Comparison of ENCODE assay signal across 30 cellular contexts in genomic region chr1:67335451-67335850, GRCh38. TPM values are rescaled to one million over a fixed set of nuclear protein-coding genes. Genes with fewer than 3 reads are reported as not detected.
A peak's percentile ranks its signal among the peaks of the same experiment; 100 is the strongest.
DNase-seq lines count a peak whose midpoint lies in the region; ATAC-seq and TF ChIP-seq lines count a peak whose summit lies in the region.
"Had no signal": no experiment of that assay in that cellular context is flagged by ENCODE, and none has a peak within 500 bp of the region (broad histone marks: within the 10 kb centered on the region; RNA-seq: fewer than 3 reads in every experiment).

No MANE protein-coding gene starts in this region.

- H3K4me1 Mint-ChIP-seq in activated T-cell treated with anti-CD3 and anti-CD28 coated beads, Interleukin-2, amount 50 U/mL, for 4 hours (ENCODE audit: low read depth) = peaks cover 83% of the 10 kb centered on the region
- H3K4me1 Mint-ChIP-seq in activated T-helper 2 cell treated with anti-CD3 and anti-CD28 coated beads, Interferon-gamma antibody, Interleukin-2, Interleukin-4, amounts not matched to agents 10 μg/mL and 5 μg/mL and 100 μg/mL, durations not matched to agents 14 hours and 24 hours and 36 hours (ENCODE audit: low read depth) = peaks cover 84% of the 10 kb centered on the region
- H3K4me1 Mint-ChIP-seq in stimulated activated memory B cell treated with anti-CD40 and anti-IgM and Interleukin-4, amounts not matched to agents 10 μg/mL and 1 μg/mL and 100 μg/mL, for 72 hours = peaks cover 59% of the 10 kb centered on the region

- H3K9me3 Mint-ChIP-seq in activated T-cell treated with anti-CD3 and anti-CD28 coated beads, Interleukin-2, amount 50 U/mL, for 4 hours = no peaks in the 10 kb centered on the region
- H3K9me3 Mint-ChIP-seq in activated T-helper 2 cell treated with anti-CD3 and anti-CD28 coated beads, Interferon-gamma antibody, Interleukin-2, Interleukin-4, amounts not matched to agents 10 μg/mL and 5 μg/mL and 100 μg/mL, durations not matched to agents 14 hours and 24 hours and 36 hours = no peaks in the 10 kb centered on the region
- H3K9me3 Mint-ChIP-seq in stimulated activated memory B cell treated with anti-CD40 and anti-IgM and Interleukin-4, amounts not matched to agents 10 μg/mL and 1 μg/mL and 100 μg/mL, for 72 hours = no peaks in the 10 kb centered on the region
- H3K9me3 Mint-ChIP-seq: endodermal cell had no signal

- intact Hi-C loops in activated T-helper 2 cell treated with anti-CD3 and anti-CD28 coated beads, Interferon-gamma antibody, Interleukin-2, Interleukin-4, amounts not matched to agents 10 μg/mL and 5 μg/mL and 100 μg/mL, durations not matched to agents 14 hours and 24 hours and 36 hours (cut with micrococcal nuclease) = loop anchor here (1.0 to 10.0 kb wide), 7 partner anchors 123 to 1061 kb away; partner anchors contain the start of gene SLC35D1

- no peak for DNase-seq in activated T-cell treated with anti-CD3 and anti-CD28 coated beads, Interleukin-2, amount 50 U/mL, for 4 hours
- DNase-seq in activated T-cell treated with anti-CD3 and anti-CD28 coated beads for 4 hours (no peak), GM10266 (ENCODE audit: extremely low spot score) (no peak)
- no peak for DNase-seq in activated T-helper 2 cell treated with anti-CD3 and anti-CD28 coated beads, Interferon-gamma antibody, Interleukin-2, Interleukin-4, amounts not matched to agents 10 μg/mL and 5 μg/mL and 100 μg/mL, durations not matched to agents 14 hours and 24 hours and 36 hours (ENCODE audit: low spot score)
- DNase-seq: activated CD8-positive, alpha-beta memory T cell treated with anti-CD3 and anti-CD28 coated beads for 24 hours; activated effector memory CD4-positive, alpha-beta T cell treated with Interleukin-2 at 50 U/mL for 16 hours; anterior cingulate cortex; BE2C; COR-L47; DMS79 treated with DMSO at 0.1 percent for 48 hours; endodermal cell; foreskin melanocyte; GM23248; mesendoderm; MG63; NCI-H2081; NCI-H345; NCI-H82; stimulated activated CD4-positive, alpha-beta T cell treated with anti-CD3 and anti-CD28 coated beads, Interleukin-2, amount 100 ng/mL, for 24 hours; T-helper 9 cell; testis; uterus had no signal

- no peaks in the 10 kb centered on the region for H3K27me3 Mint-ChIP-seq in activated T-cell treated with anti-CD3 and anti-CD28 coated beads, Interleukin-2, amount 50 U/mL, for 4 hours (ENCODE audit: low read depth)
- no peaks in the 10 kb centered on the region for H3K27me3 Mint-ChIP-seq in activated T-helper 2 cell treated with anti-CD3 and anti-CD28 coated beads, Interferon-gamma antibody, Interleukin-2, Interleukin-4, amounts not matched to agents 10 μg/mL and 5 μg/mL and 100 μg/mL, durations not matched to agents 14 hours and 24 hours and 36 hours (ENCODE audit: low read depth)
- no peaks in the 10 kb centered on the region for H3K27me3 Mint-ChIP-seq in stimulated activated memory B cell treated with anti-CD40 and anti-IgM and Interleukin-4, amounts not matched to agents 10 μg/mL and 1 μg/mL and 100 μg/mL, for 72 hours

- peak overlapping the region; percentile 91 for H3K27ac Mint-ChIP-seq in activated T-helper 2 cell treated with anti-CD3 and anti-CD28 coated beads, Interferon-gamma antibody, Interleukin-2, Interleukin-4, amounts not matched to agents 10 μg/mL and 5 μg/mL and 100 μg/mL, durations not matched to agents 14 hours and 24 hours and 36 hours
- peak overlapping the region; percentile 36 for H3K27ac Mint-ChIP-seq in stimulated activated memory B cell treated with anti-CD40 and anti-IgM and Interleukin-4, amounts not matched to agents 10 μg/mL and 1 μg/mL and 100 μg/mL, for 72 hours
- H3K27ac Mint-ChIP-seq: endodermal cell had no signal

- peaks cover 42% of the 10 kb centered on the region for H3K36me3 Mint-ChIP-seq in activated T-cell treated with anti-CD3 and anti-CD28 coated beads, Interleukin-2, amount 50 U/mL, for 4 hours (ENCODE audit: insufficient read depth)
- peaks cover 81% of the 10 kb centered on the region for H3K36me3 Mint-ChIP-seq in activated T-helper 2 cell treated with anti-CD3 and anti-CD28 coated beads, Interferon-gamma antibody, Interleukin-2, Interleukin-4, amounts not matched to agents 10 μg/mL and 5 μg/mL and 100 μg/mL, durations not matched to agents 14 hours and 24 hours and 36 hours (ENCODE audit: low read depth)
- no peaks in the 10 kb centered on the region for H3K36me3 Mint-ChIP-seq in stimulated activated memory B cell treated with anti-CD40 and anti-IgM and Interleukin-4, amounts not matched to agents 10 μg/mL and 1 μg/mL and 100 μg/mL, for 72 hours

- ATAC-seq in activated T-cell treated with anti-CD3 and anti-CD28 coated beads, Interleukin-2, amount 50 U/mL, for 4 hours = no peak
- ATAC-seq in GM19351 (IDR thresholded peaks at IDR 0.05; ENCODE audit: unreplicated experiment) = peak; percentile 14
- no peak for ATAC-seq in stimulated activated memory B cell treated with anti-CD40 and anti-IgM and Interleukin-4, amounts not matched to agents 10 μg/mL and 1 μg/mL and 100 μg/mL, for 72 hours
- no peak for ATAC-seq in HG02571 (IDR thresholded peaks at IDR 0.05; ENCODE audit: unreplicated experiment)
- no peak for ATAC-seq in HG03520 (IDR thresholded peaks at IDR 0.05; ENCODE audit: unreplicated experiment)
- ATAC-seq: K562, left lobe of liver had no signal

- peak overlapping the region; percentile 12 for H3K4me3 Mint-ChIP-seq in activated T-cell treated with anti-CD3 and anti-CD28 coated beads, Interleukin-2, amount 50 U/mL, for 4 hours
- H3K4me3 Mint-ChIP-seq in activated T-helper 2 cell treated with anti-CD3 and anti-CD28 coated beads, Interferon-gamma antibody, Interleukin-2, Interleukin-4, amounts not matched to agents 10 μg/mL and 5 μg/mL and 100 μg/mL, durations not matched to agents 14 hours and 24 hours and 36 hours (ENCODE audit: low read depth) = peak overlapping the region; percentile 28
- no peak overlapping the region for H3K4me3 Mint-ChIP-seq in stimulated activated memory B cell treated with anti-CD40 and anti-IgM and Interleukin-4, amounts not matched to agents 10 μg/mL and 1 μg/mL and 100 μg/mL, for 72 hours
- H3K4me3 Mint-ChIP-seq: endodermal cell had no signal

- TF ChIP-seq CTCF in GM10266 (IDR thresholded peaks at IDR 0.05; ENCODE audit: control insufficient read depth, insufficient read depth, low read depth, missing control alignments) = no peak

RNA-seq across cellular contexts. Expression of gene IL12RB2, which starts 27.8 kb away (rescaled TPM):
- total RNA-seq in activated T-cell treated with anti-CD3 and anti-CD28 coated beads, Interleukin-2, amount 50 U/mL, for 4 hours = 10 to 100 TPM; 75.9 to 87.4 (median 81.2) TPM
- total RNA-seq in activated T-helper 2 cell treated with anti-CD3 and anti-CD28 coated beads, Interferon-gamma antibody, Interleukin-2, Interleukin-4, amounts not matched to agents 10 μg/mL and 5 μg/mL and 100 μg/mL, durations not matched to agents 14 hours and 24 hours and 36 hours = 108 TPM in 2 replicates
- total RNA-seq: cardiac muscle cell, GM23248, HT1080 had no signal
